19 cellular contexts compared by ENCODE assay signal in genomic region chr12:27551172-27551840, GRCh38. TPM values are rescaled to one million over a fixed set of nuclear protein-coding genes. Genes with fewer than 3 reads are reported as not detected.
DNase-seq lines count a peak whose midpoint lies in the region; ATAC-seq, FAIRE-seq and TF ChIP-seq lines count a peak whose summit lies in the region.
"Had no signal": no experiment of that assay in that cellular context is flagged by ENCODE, and none has a peak within 500 bp of the region (broad histone marks: within the 10 kb centered on the region; RNA-seq: fewer than 3 reads in every experiment).

No MANE protein-coding gene starts in this region.

- peak overlapping the region in 1 of 3 experiments; percentile 25 for H3K4me3 ChIP-seq in keratinocyte (ENCODE audit: control insufficient read depth in 2 of 3, extremely low read depth in 1 of 3, insufficient read depth in 2 of 3, low read depth in 1 of 3, low read length in 3 of 3)
- peak overlapping the region; percentile 35 for H3K4me3 ChIP-seq in skeletal muscle satellite cell (ENCODE audit: low read length)
- H3K4me3 ChIP-seq in aorta (ENCODE audit: low read length in 2 of 2): no peak overlapping the region
- no peak overlapping the region for H3K4me3 ChIP-seq in MM.1S (ENCODE audit: low read length)
- H3K4me3 ChIP-seq: GM12878 had no signal

- H2AFZ ChIP-seq in keratinocyte (ENCODE audit: control insufficient read depth, low read length) (no peak overlapping the region), MM.1S (ENCODE audit: low read length) (no peak overlapping the region)

- WGBS in aorta, 2 donors: 15 to 16% methylated on average over 9 of the region's 9 CpGs

- H3K9ac ChIP-seq in keratinocyte (ENCODE audit: control insufficient read depth, extremely low read depth, insufficient read depth, low read length) (peak overlapping the region; percentile 26), skeletal muscle satellite cell (ENCODE audit: low read depth, low read length) (peak overlapping the region; percentile 80), MM.1S (ENCODE audit: low read length) (no peak overlapping the region)

- ATAC-seq in Right ventricle myocardium inferior (peak; percentile 12), aorta (ENCODE audit: low FRiP score) (no peak)
- ATAC-seq: activated CD4-positive, CD25-positive, alpha-beta regulatory T cell treated with anti-CD3 and anti-CD28 coated beads, Interleukin-2, amount 50 U/mL, for 24 hours; activated naive CD4-positive, alpha-beta T cell treated with anti-CD3 and anti-CD28 coated beads, Interleukin-2, amount 50 U/mL, for 72 hours; GM12878; left lobe of liver had no signal

- no peak for FAIRE-seq in keratinocyte (lab: Jason Lieb, UNC)
- FAIRE-seq: GM12878 had no signal

- no peaks in the 10 kb centered on the region for H4K20me1 ChIP-seq in keratinocyte (ENCODE audit: control insufficient read depth, extremely low read depth, insufficient read depth, low read length)
- no peaks in the 10 kb centered on the region for H4K20me1 ChIP-seq in MM.1S (ENCODE audit: insufficient read depth, low read length)

- TF ChIP-seq CTCF in keratinocyte (optimal IDR thresholded peaks at IDR 0.05 in 1 of 3, IDR thresholded peaks at IDR 0.05 in 1 of 3, conservative IDR thresholded peaks at IDR 0.05 in 1 of 3; ENCODE audit: extremely low read depth in 1 of 3, insufficient read depth in 2 of 3, low read length in 3 of 3): no peak
- no peak for TF ChIP-seq CTCF in MM.1S (IDR thresholded peaks at IDR 0.05; ENCODE audit: low read length)
- no peak for TF ChIP-seq CTCF in GM20000 (IDR thresholded peaks at IDR 0.05; ENCODE audit: extremely low read depth, missing control alignments)

- no peak for DNase-seq in Right ventricle myocardium inferior (ENCODE audit: missing footprints)
- no peak for DNase-seq in cardiac septum (ENCODE audit: low spot score)
- DNase-seq in keratinocyte (ENCODE audit: low read depth, low spot score): no peak
- DNase-seq in aorta: no peak
- no peak for DNase-seq in MM.1S
- DNase-seq in DMS79 (lab: John Stamatoyannopoulos, UW): no peak
- DNase-seq in GM20000 (ENCODE audit: low spot score): no peak
- DNase-seq: CD8-positive, alpha-beta memory T cell; hippocampal formation; Kasumi-1; NCI-H526; stimulated activated CD4-positive, alpha-beta T cell treated with anti-CD3 and anti-CD28 coated beads, Interleukin-12 subunit alpha, Interleukin-12 subunit beta, amount 100 ng/mL, for 4 hours; T-helper 1 cell had no signal

- H3K36me3 ChIP-seq in keratinocyte (ENCODE audit: control insufficient read depth in 2 of 2, extremely low read depth in 1 of 2, insufficient read depth in 2 of 2, low read length in 2 of 2): peaks cover 0 to 5% of the 10 kb centered on the region in 2 experiments
- H3K36me3 ChIP-seq in skeletal muscle satellite cell (ENCODE audit: insufficient read depth, low read length): no peaks in the 10 kb centered on the region
- no peaks in the 10 kb centered on the region for H3K36me3 ChIP-seq in aorta (ENCODE audit: control insufficient read depth in 1 of 2, insufficient read depth in 2 of 2, low read length in 1 of 2)
- H3K36me3 ChIP-seq in MM.1S (replicated peaks; ENCODE audit: insufficient read depth, low read length): no peaks in the 10 kb centered on the region

- peak overlapping the region; percentile 93 for H3K4me2 ChIP-seq in keratinocyte (ENCODE audit: control insufficient read depth, extremely low read depth, insufficient read depth, low read depth, low read length)
- H3K4me2 ChIP-seq in skeletal muscle satellite cell (ENCODE audit: low read length): peak overlapping the region; percentile 46
- no peak overlapping the region for H3K4me2 ChIP-seq in MM.1S (ENCODE audit: low read depth, low read length)

- H3K27me3 ChIP-seq in keratinocyte (ENCODE audit: control insufficient read depth, extremely low read depth, insufficient read depth, low read length) (no peaks in the 10 kb centered on the region), skeletal muscle satellite cell (ENCODE audit: control insufficient read depth, insufficient read depth, low read length) (no peaks in the 10 kb centered on the region), aorta (ENCODE audit: control insufficient read depth in 1 of 2, insufficient read depth in 2 of 2, low read length in 1 of 2) (no peaks in the 10 kb centered on the region), MM.1S (replicated peaks; ENCODE audit: insufficient read depth, low read length) (no peaks in the 10 kb centered on the region)

- dilution Hi-C loops in keratinocyte (cut with MboI; ENCODE audit: extremely low pct_ligation_motif_present, low sequenced_read_pairs): no loop called here

- intact Hi-C loops in Right ventricle myocardium inferior (cut with DNase I) (no loop called here), cardiac septum (cut with DNase I) (loop anchor here (2.0 to 5.0 kb wide), 2 partner anchors 27 to 39 kb away; partner anchors contain the start of gene PPFIBP1), aorta (cut with DNase I) (loop anchor here in 1 of 2 donors (5.0 kb wide), 2 partner anchors 46 to 66 kb away; no protein-coding TSS in a partner anchor)

- H3K79me2 ChIP-seq in keratinocyte (ENCODE audit: control insufficient read depth, insufficient read depth, low read length) (peaks cover 86% of the 10 kb centered on the region), MM.1S (ENCODE audit: low read length) (no peaks in the 10 kb centered on the region)

- no peaks in the 10 kb centered on the region for H3F3A ChIP-seq in MM.1S (ENCODE audit: insufficient read depth, low read length)

- H3K27ac ChIP-seq in keratinocyte (ENCODE audit: control insufficient read depth, insufficient read depth, low read length) (peak overlapping the region; percentile 94), aorta (ENCODE audit: low read depth in 1 of 2, low read length in 2 of 2) (peak overlapping the region; percentile 37 to 54), MM.1S (ENCODE audit: low read length) (no peak overlapping the region)
- H3K27ac ChIP-seq: HL-60 had no signal

- peaks cover 2% of the 10 kb centered on the region for H3K9me1 ChIP-seq in keratinocyte (ENCODE audit: control insufficient read depth, extremely low read depth, insufficient read depth, low read length)

- no peaks in the 10 kb centered on the region for H3K9me3 ChIP-seq in keratinocyte (ENCODE audit: control insufficient read depth, low read depth, low read length)
- H3K9me3 ChIP-seq in skeletal muscle satellite cell (replicated peaks; ENCODE audit: low read length): no peaks in the 10 kb centered on the region
- H3K9me3 ChIP-seq in aorta (ENCODE audit: control insufficient read depth, low read length): no peaks in the 10 kb centered on the region
- no peaks in the 10 kb centered on the region for H3K9me3 ChIP-seq in MM.1S (replicated peaks; ENCODE audit: insufficient read depth, low read length)

- H3K4me1 ChIP-seq in keratinocyte (ENCODE audit: control insufficient read depth, extremely low read depth, insufficient read depth, low read length) (peaks cover 82% of the 10 kb centered on the region), skeletal muscle satellite cell (ENCODE audit: control insufficient read depth, insufficient read depth, low read length) (peaks cover 95% of the 10 kb centered on the region), aorta (ENCODE audit: control insufficient read depth in 1 of 2, insufficient read depth in 2 of 2, low read length in 2 of 2) (peaks cover 7 to 13% of the 10 kb centered on the region in 2 donors), MM.1S (ENCODE audit: low read length) (no peaks in the 10 kb centered on the region)

- H3K9me2 ChIP-seq in MM.1S (replicated peaks; ENCODE audit: insufficient read depth, low read length): no peaks in the 10 kb centered on the region

RNA-seq across cellular contexts. Expression of gene PPFIBP1, which starts 27.3 kb away (rescaled TPM):
- total RNA-seq in Right ventricle myocardium inferior (330 TPM), cardiac septum (219 TPM), aorta (100 to 1,000 TPM; 175 to 247 TPM)
- polyA plus RNA-seq in keratinocyte (53.6 to 83.5 TPM (median 62.0 TPM) in 3 replicates), aorta (10 to 100 TPM; 29.7 to 41.8 TPM)
- polyA plus RNA-seq in keratinocyte (2011; ENCODE audit: low read depth): 74.9 TPM
- polyA plus RNA-seq in keratinocyte (2011; cell fraction: cytosol; rRNA removed): 32.0 and 75.4 TPM in 2 replicates
- 101 and 133 TPM in 2 replicates for polyA plus RNA-seq in keratinocyte (2011; cell fraction: nucleus; rRNA removed)
- polyA plus RNA-seq in keratinocyte (2012; ENCODE audit: low replicate concordance): 25.4 and 60.2 TPM in 2 replicates
- polyA minus RNA-seq in keratinocyte: 48.5 to 186 TPM (median 78.5 TPM) in 3 replicates
- 37.2 TPM for polyA minus RNA-seq in keratinocyte (2011; cell fraction: cytosol; rRNA and poly(A)+ RNA removed)
- 116 and 242 TPM in 2 replicates for polyA minus RNA-seq in keratinocyte (2011; cell fraction: nucleus; rRNA and poly(A)+ RNA removed)
- total RNA-seq in skeletal muscle satellite cell (2012; rRNA removed): 122 and 189 TPM in 2 replicates
